In genomic region chr6:43269273-43270007, GRCh38 we compare ENCODE assay signal across 8 cellular contexts. TPM values are rescaled to one million over a fixed set of nuclear protein-coding genes. Genes with fewer than 3 reads are reported as not detected.
DNase-seq lines count a peak whose midpoint lies in the region; ATAC-seq and TF ChIP-seq lines count a peak whose summit lies in the region.

No MANE protein-coding gene starts in this region.

- H3K4me1 ChIP-seq in mononuclear cell (ENCODE audit: insufficient read depth, low read length), result peaks cover 17% of the 10 kb centered on the region
- H3K4me1 ChIP-seq in thymus (ENCODE audit: control insufficient read depth, insufficient read depth, low read length), result peaks cover 9% of the 10 kb centered on the region

- peak overlapping the region; percentile 55 for H3K27ac ChIP-seq in thymus (ENCODE audit: low read depth)

- peaks cover 52 to 73% (median 67%) of the 10 kb centered on the region in 3 donors for H3K27me3 Mint-ChIP-seq in CD14-positive monocyte (ENCODE audit: low read depth in 3 of 3)

- 3% methylated on average over 44 of the region's 44 CpGs for WGBS in thymus

- H3K27me3 ChIP-seq in mononuclear cell (ENCODE audit: insufficient read depth, low read length) (peaks cover 19% of the 10 kb centered on the region), thymus (ENCODE audit: control insufficient read depth, insufficient read depth) (peaks cover 13% of the 10 kb centered on the region)

- no peaks in the 10 kb centered on the region for H3K36me3 Mint-ChIP-seq in CD14-positive monocyte

- H3K4me1 Mint-ChIP-seq in CD14-positive monocyte, result peaks cover 21% of the 10 kb centered on the region

- H3K9me3 ChIP-seq in mononuclear cell (ENCODE audit: low read depth, low read length) (no peaks in the 10 kb centered on the region), thymus (ENCODE audit: control insufficient read depth) (no peaks in the 10 kb centered on the region)

- no peak overlapping the region for H3K27ac Mint-ChIP-seq in CD14-positive monocyte

- ATAC-seq in HG02884 (IDR thresholded peaks at IDR 0.05; ENCODE audit: unreplicated experiment), result no peak
- no peak for ATAC-seq in GM18870 (IDR thresholded peaks at IDR 0.05; ENCODE audit: unreplicated experiment)

- TF ChIP-seq CTCF in CD14-positive monocyte (IDR thresholded peaks at IDR 0.05), result no peak
- TF ChIP-seq CTCF in cardiac fibroblast (IDR thresholded peaks at IDR 0.05; ENCODE audit: low read depth, low read length), result no peak

- H3K36me3 ChIP-seq in thymus (ENCODE audit: control insufficient read depth, insufficient read depth), result no peaks in the 10 kb centered on the region

- H3K4me3 ChIP-seq in cardiac fibroblast (replicated peaks in 1 of 2; ENCODE audit: low read depth in 2 of 2, low read length in 2 of 2), result peak overlapping the region; percentile 16 to 21
- peak overlapping the region; percentile 24 for H3K4me3 ChIP-seq in mononuclear cell (ENCODE audit: low read length)
- H3K4me3 ChIP-seq in thymus (ENCODE audit: low read length), result peak overlapping the region; percentile 49

- peaks cover 0 to 7% (median 0%) of the 10 kb centered on the region in 7 donors for H3K9me3 Mint-ChIP-seq in CD14-positive monocyte

- DNase-seq in CD14-positive monocyte (ENCODE audit: low spot score) (no peak), T follicular helper cell (ENCODE audit: low read depth) (peak; percentile 19), cardiac fibroblast (ENCODE audit: low read depth in 2 of 2) (no peak), SKM-1 treated with dmso at 0.1 percent for 144 hours (lab: John Stamatoyannopoulos, UW; ENCODE audit: unreplicated experiment) (no peak)

- H3K4me3 Mint-ChIP-seq in CD14-positive monocyte, result peak overlapping the region; percentile 74 to 87

- intact Hi-C loops in CD14-positive monocyte (cut with micrococcal nuclease), result loop anchor here (5.0 to 10.0 kb wide), 2 partner anchors 125 to 133 kb away; no protein-coding TSS in a partner anchor

RNA-seq across cellular contexts. Expression of gene TTBK1, which starts 26.2 kb away (rescaled TPM):
- not detected for polyA plus RNA-seq in CD14-positive monocyte
- under 0.01 TPM for total RNA-seq in mononuclear cell
- 0.09 TPM for polyA plus RNA-seq in thymus

RNA-seq across cellular contexts. Expression of gene SLC22A7, which starts 28.6 kb away (rescaled TPM):
- polyA plus RNA-seq in CD14-positive monocyte (not detected), thymus (0.16 TPM)
- total RNA-seq in mononuclear cell, result not detected

RNA-seq across cellular contexts. Expression of gene CRIP3, which starts 39.2 kb away (rescaled TPM):
- polyA plus RNA-seq in CD14-positive monocyte, result 1 to 10 TPM; 1.2 to 1.6 TPM
- 0.84 TPM for total RNA-seq in mononuclear cell
- 11.0 TPM for polyA plus RNA-seq in thymus

RNA-seq across cellular contexts. Expression of gene DNPH1, which starts 40.2 kb away (rescaled TPM):
- 10 to 100 TPM; 42.7 to 55.4 TPM for polyA plus RNA-seq in CD14-positive monocyte
- total RNA-seq in mononuclear cell, result 14.7 TPM
- 46.7 TPM for polyA plus RNA-seq in thymus
